9 cellular contexts compared by ENCODE assay signal in the genomic region with DNA sequence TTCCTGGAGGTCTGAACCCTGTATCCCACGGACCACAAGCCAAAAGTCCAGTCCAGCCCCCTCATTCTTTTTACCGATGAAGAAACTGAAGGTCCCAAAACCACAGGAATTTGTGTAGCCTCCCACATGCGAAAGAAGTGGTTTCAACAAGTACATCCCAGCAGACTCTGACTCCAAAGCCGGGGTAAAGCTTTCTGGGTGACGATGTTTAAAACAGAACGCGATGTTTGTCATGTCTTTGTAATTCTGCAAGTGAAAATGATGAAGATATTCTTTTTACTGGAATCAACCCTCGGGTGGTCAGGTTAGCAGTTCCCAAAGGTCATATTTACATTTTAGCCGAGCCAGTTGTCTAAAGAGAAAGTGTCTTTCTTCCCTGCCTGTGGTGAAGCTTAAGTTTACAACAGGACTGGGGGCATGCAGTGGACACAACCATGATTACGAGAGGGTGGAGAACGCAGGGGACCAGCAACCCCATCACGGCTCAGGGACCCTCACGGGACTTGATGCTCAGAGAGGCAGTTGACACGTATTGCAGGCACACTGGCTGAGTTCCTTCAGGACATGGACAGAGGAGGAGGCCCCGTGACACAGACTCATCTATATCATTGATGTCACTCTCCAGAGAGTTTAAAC. TPM values are rescaled to one million over a fixed set of nuclear protein-coding genes. Genes with fewer than 3 reads are reported as not detected.
DNase-seq lines count a peak whose midpoint lies in the region; ATAC-seq and TF ChIP-seq lines count a peak whose summit lies in the region.
"Had no signal": no experiment of that assay in that cellular context is flagged by ENCODE, and none has a peak within 500 bp of the region (broad histone marks: within the 10 kb centered on the region; RNA-seq: fewer than 3 reads in every experiment).

No MANE protein-coding gene starts in this region.

- H3K27me3 Mint-ChIP-seq in activated T-cell treated with anti-CD3 and anti-CD28 coated beads, Interleukin-2, amount 50 U/mL, for 4 hours (ENCODE audit: low read depth) = peaks cover 16% of the 10 kb centered on the region

- peaks cover 14% of the 10 kb centered on the region for H3K4me1 Mint-ChIP-seq in activated T-cell treated with anti-CD3 and anti-CD28 coated beads, Interleukin-2, amount 50 U/mL, for 4 hours (ENCODE audit: low read depth)

- no peaks in the 10 kb centered on the region for H3K9me3 Mint-ChIP-seq in activated T-cell treated with anti-CD3 and anti-CD28 coated beads, Interleukin-2, amount 50 U/mL, for 4 hours

- POLR2A ChIA-PET in GM10248 (lab: Yijun Ruan, JAX) = no interaction called here

- H3K36me3 Mint-ChIP-seq in activated T-cell treated with anti-CD3 and anti-CD28 coated beads, Interleukin-2, amount 50 U/mL, for 4 hours (ENCODE audit: insufficient read depth) = no peaks in the 10 kb centered on the region

- TF ChIP-seq CTCF in GM10248 (IDR thresholded peaks at IDR 0.05; ENCODE audit: control extremely low read depth, extremely low read depth, low read depth, missing control alignments) (no peak), foreskin fibroblast (IDR thresholded peaks at IDR 0.05; ENCODE audit: low read depth, low read length) (no peak)

- no peak overlapping the region for H3K4me3 Mint-ChIP-seq in activated T-cell treated with anti-CD3 and anti-CD28 coated beads, Interleukin-2, amount 50 U/mL, for 4 hours

- no peak overlapping the region for H3K4me3 ChIP-seq in foreskin fibroblast (ENCODE audit: low read depth in 1 of 2, low read length in 2 of 2)

- CTCF ChIA-PET in GM10248 (lab: Yijun Ruan, JAX) = interaction anchor here (1.3 to 1.5 kb wide), 2 partner anchors 12 to 13 kb away, joined by 3 to 5 read pairs; no protein-coding TSS in a partner anchor

- DNase-seq in GM10248 (ENCODE audit: extremely low spot score) (peak; percentile 41), myocyte (ENCODE audit: low read depth) (peak; percentile 50), foreskin fibroblast (no peak), GF-D8 (lab: John Stamatoyannopoulos, UW) (no peak), SHP77 (lab: John Stamatoyannopoulos, UW) (no peak), ecto neural progenitor cell (ENCODE audit: low spot score) (no peak)
- no peak for DNase-seq in activated T-cell treated with anti-CD3 and anti-CD28 coated beads, Interleukin-2, amount 50 U/mL, for 4 hours
- DNase-seq: NCI-H526 treated with DMSO at 0.1 percent for 48 hours had no signal

- peak; percentile 35 for ATAC-seq in HG02798 (IDR thresholded peaks at IDR 0.05; ENCODE audit: poor library complexity, unreplicated experiment)
- ATAC-seq in activated T-cell treated with anti-CD3 and anti-CD28 coated beads, Interleukin-2, amount 50 U/mL, for 4 hours = peak; percentile 52 to 61

RNA-seq across cellular contexts. Expression of gene TMEM131, which starts 17.8 kb away (rescaled TPM):
- 10 to 100 TPM; 23.9 to 31.6 (median 28.3) TPM for total RNA-seq in activated T-cell treated with anti-CD3 and anti-CD28 coated beads, Interleukin-2, amount 50 U/mL, for 4 hours
- total RNA-seq in myocyte = 27.2 and 35.2 TPM in 2 replicates
- 17.0 TPM for polyA plus RNA-seq in myocyte (2012)

Comparison
In these comparisons a context has a peak if more than half of its experiments do, and no peak if none do; other contexts are left out.
1. DNase-seq: peak in GM10248 (single experiment) and myocyte (single experiment); none in activated T-cell treated with anti-CD3 and anti-CD28 coated beads, Interleukin-2, amount 50 U/mL, for 4 hours (single experiment), foreskin fibroblast (0 of 2), GF-D8 (single experiment), SHP77 (0 of 2) and ecto neural progenitor cell (single experiment).